ENCODE assay signal across 15 cellular contexts in the genomic region with DNA sequence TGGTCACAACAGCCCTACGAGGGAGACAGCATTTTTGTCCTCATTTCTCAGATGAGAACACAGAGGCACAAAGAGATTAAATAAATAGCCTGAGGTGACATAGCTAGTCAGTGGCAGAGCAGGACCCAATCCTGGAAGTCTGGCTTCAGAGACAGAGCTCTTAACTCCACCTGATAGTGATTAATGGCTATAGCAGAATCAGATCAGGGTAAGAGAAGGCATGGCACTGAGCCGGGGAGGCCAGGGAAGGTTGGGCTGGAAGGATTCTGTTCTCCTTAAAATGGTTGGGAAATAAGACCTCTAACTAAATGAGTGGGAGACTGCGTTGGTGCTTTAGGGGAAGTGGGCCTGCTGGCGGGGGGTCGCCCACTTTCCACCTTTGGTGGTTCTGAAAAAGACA.
DNase-seq lines count a peak whose midpoint lies in the region; ATAC-seq and TF ChIP-seq lines count a peak whose summit lies in the region.
"Had no signal": no experiment of that assay in that cellular context is flagged by ENCODE, and none has a peak within 500 bp of the region (broad histone marks: within the 10 kb centered on the region; RNA-seq: fewer than 3 reads in every experiment).

No MANE protein-coding gene starts in this region.

- no peaks in the 10 kb centered on the region for H3K27me3 Mint-ChIP-seq in progenitor cell of endocrine pancreas

- H3K36me3 ChIP-seq in WERI-Rb-1 = no peaks in the 10 kb centered on the region

- H3K27ac ChIP-seq in WERI-Rb-1 = peak overlapping the region; percentile 58
- H3K27ac ChIP-seq: KMS-11 had no signal

- H3K4me1 Mint-ChIP-seq in progenitor cell of endocrine pancreas (ENCODE audit: low read depth) = peaks cover 5% of the 10 kb centered on the region

- H3K36me3 Mint-ChIP-seq in progenitor cell of endocrine pancreas (ENCODE audit: insufficient read depth) = no peaks in the 10 kb centered on the region

- H3K4me3 ChIP-seq in WERI-Rb-1 (ENCODE audit: low read depth, low read length) = peak overlapping the region; percentile 13

- no peak overlapping the region for H3K4me3 Mint-ChIP-seq in progenitor cell of endocrine pancreas (ENCODE audit: low read depth)
- H3K4me3 Mint-ChIP-seq: T-helper 1 cell treated with Interleukin-12 subunit alpha and Interleukin-12 subunit beta and Interleukin-4 antibody, amounts not matched to agents 30 μg/mL and 1 μg/mL, for 36 hours had no signal

- no peaks in the 10 kb centered on the region for H3K27me3 ChIP-seq in WERI-Rb-1 (ENCODE audit: insufficient read depth, low read depth, severe bottlenecking)

- no peaks in the 10 kb centered on the region for H3K9me3 ChIP-seq in WERI-Rb-1 (ENCODE audit: severe bottlenecking)

- TF ChIP-seq CTCF in WERI-Rb-1 (IDR thresholded peaks at IDR 0.05; ENCODE audit: low read depth, low read length) (no peak), progenitor cell of endocrine pancreas (IDR thresholded peaks at IDR 0.05; ENCODE audit: unreplicated experiment) (no peak)

- peak overlapping the region; percentile 55 for H3K27ac Mint-ChIP-seq in progenitor cell of endocrine pancreas
- H3K27ac Mint-ChIP-seq: T-helper 1 cell treated with Interleukin-12 subunit alpha and Interleukin-12 subunit beta and Interleukin-4 antibody, amounts not matched to agents 30 μg/mL and 1 μg/mL, for 36 hours had no signal

- ATAC-seq in GM18858 (IDR thresholded peaks at IDR 0.05; ENCODE audit: unreplicated experiment) = no peak

- DNase-seq in NCI-H748 (lab: John Stamatoyannopoulos, UW; ENCODE audit: unreplicated experiment) = peak; percentile 17
- no peak for DNase-seq in NCI-H748 treated with DMSO at 0.1 percent for 48 hours (lab: John Stamatoyannopoulos, UW)
- DNase-seq in NCI-H146 (lab: John Stamatoyannopoulos, UW) = peak; percentile 8
- DNase-seq in WERI-Rb-1 = peak; percentile 63
- DNase-seq in progenitor cell of endocrine pancreas (ENCODE audit: low spot score, unreplicated experiment) = no peak
- no peak for DNase-seq in effector CD4-positive, alpha-beta T cell
- no peak for DNase-seq in Kasumi-1 (lab: John Stamatoyannopoulos, UW)
- DNase-seq: C1 segment of cervical spinal cord, NCI-H1105 treated with DMSO at 0.1 percent for 48 hours, NCI-H2029 treated with DMSO at 0.1 percent for 48 hours, NCI-H446 treated with DMSO at 0.1 percent for 48 hours, SHP77 had no signal

- no peaks in the 10 kb centered on the region for H3K9me3 Mint-ChIP-seq in progenitor cell of endocrine pancreas (ENCODE audit: low read depth)
- H3K9me3 Mint-ChIP-seq: T-helper 1 cell treated with Interleukin-12 subunit alpha and Interleukin-12 subunit beta and Interleukin-4 antibody, amounts not matched to agents 30 μg/mL and 1 μg/mL, for 36 hours had no signal

Comparison
In these comparisons a context has a peak if more than half of its experiments do, and no peak if none do; other contexts are left out.
1. DNase-seq: peak in NCI-H748 (single experiment), NCI-H146 (single experiment) and WERI-Rb-1 (single experiment); none in NCI-H748 treated with DMSO at 0.1 percent for 48 hours (single experiment), progenitor cell of endocrine pancreas (single experiment), effector CD4-positive, alpha-beta T cell (single experiment) and Kasumi-1 (0 of 2).